Comparison of ENCODE assay signal across 14 cellular contexts in genomic region chr19:40616178-40616577, GRCh38.
"Had no signal": no experiment of that assay in that cellular context is flagged by ENCODE, and none has a peak within 500 bp of the region (broad histone marks: within the 10 kb centered on the region; RNA-seq: fewer than 3 reads in every experiment).

No MANE protein-coding gene starts in this region.

- H3K27ac ChIP-seq: cardiac muscle cell, parathyroid adenoma had no signal

- H3K79me2 ChIP-seq: parathyroid adenoma had no signal

- H3K27ac Mint-ChIP-seq: naive B cell, type B pancreatic cell had no signal

- H3K27me3 Mint-ChIP-seq: activated naive CD8-positive, alpha-beta T cell treated with anti-CD3 and anti-CD28 coated beads, Interleukin-2, amount 10 ng/mL, durations not matched to agents 7 days and 5 days; naive B cell had no signal

- ATAC-seq: left cardiac atrium had no signal

- DNase-seq: activated CD4-positive, CD25-positive, alpha-beta regulatory T cell treated with anti-CD3 and anti-CD28 coated beads, Interleukin-2, amount 50 U/mL, for 72 hours; activated naive CD8-positive, alpha-beta T cell treated with anti-CD3 and anti-CD28 coated beads, Interleukin-2, amount 10 ng/mL, durations not matched to agents 7 days and 5 days; aorta; esophagus squamous epithelium; foreskin fibroblast; immature natural killer cell; left cardiac atrium; naive B cell; stimulated activated CD4-positive, alpha-beta T cell treated with anti-CD3 and anti-CD28 coated beads, Interleukin-15, amount 100 ng/mL, for 24 hours; T-helper 9 cell had no signal

- H3K9me3 Mint-ChIP-seq: activated naive CD8-positive, alpha-beta T cell treated with anti-CD3 and anti-CD28 coated beads, Interleukin-2, amount 10 ng/mL, durations not matched to agents 7 days and 5 days; immature natural killer cell; naive B cell; type B pancreatic cell had no signal

- H3K4me3 ChIP-seq: cardiac muscle cell, esophagus squamous epithelium, lung had no signal

- H3K4me1 ChIP-seq: parathyroid adenoma had no signal

- H3K27me3 ChIP-seq: cardiac muscle cell, esophagus squamous epithelium had no signal

- H3K4me3 Mint-ChIP-seq: activated naive CD8-positive, alpha-beta T cell treated with anti-CD3 and anti-CD28 coated beads, Interleukin-2, amount 10 ng/mL, durations not matched to agents 7 days and 5 days; type B pancreatic cell had no signal

- H3K9ac ChIP-seq: parathyroid adenoma had no signal

- H2AFZ ChIP-seq: parathyroid adenoma had no signal

- H3K9me3 ChIP-seq: esophagus squamous epithelium had no signal
